ENCODE assay signal across 26 cellular contexts in the genomic region with DNA sequence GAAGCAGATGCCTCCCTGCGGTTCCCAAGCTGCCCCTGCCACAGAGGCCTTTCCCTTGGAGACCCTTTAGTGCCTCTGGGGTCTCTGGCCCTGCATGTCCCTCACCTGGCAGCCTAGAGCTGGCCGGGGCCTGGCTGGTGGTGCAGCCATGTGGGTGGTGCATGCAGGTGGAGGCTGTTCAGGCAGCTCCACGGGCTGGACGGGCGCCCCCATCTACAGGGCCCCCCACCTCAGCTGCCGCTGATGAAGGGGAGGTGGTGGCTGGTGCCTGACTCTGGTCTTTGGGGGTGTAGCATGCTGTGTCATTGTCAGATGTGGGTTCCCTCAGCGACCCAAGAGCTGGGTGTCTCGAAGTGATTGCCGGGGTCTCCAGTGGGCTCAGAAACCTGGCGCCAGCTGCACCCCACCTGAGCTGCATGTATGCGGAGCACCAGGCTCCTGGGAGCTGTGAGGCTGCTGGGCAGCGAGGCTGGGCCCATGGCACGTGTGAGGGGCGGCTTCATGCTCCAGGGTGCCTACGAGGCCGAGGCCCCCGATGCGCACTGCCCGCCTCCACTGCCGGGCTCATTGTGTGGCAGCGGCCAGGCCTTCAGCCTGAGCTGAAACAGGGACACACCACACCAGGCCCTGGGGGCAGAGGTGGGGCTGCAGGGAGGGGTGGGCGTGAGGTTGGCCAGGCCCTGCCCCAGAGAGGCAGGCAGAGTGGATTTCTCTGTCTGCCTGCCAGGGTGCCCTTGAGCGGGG. TPM values are rescaled to one million over a fixed set of nuclear protein-coding genes. Genes with fewer than 3 reads are reported as not detected.
DNase-seq lines count a peak whose midpoint lies in the region; ATAC-seq, FAIRE-seq and TF ChIP-seq lines count a peak whose summit lies in the region.
"Had no signal": no experiment of that assay in that cellular context is flagged by ENCODE, and none has a peak within 500 bp of the region (broad histone marks: within the 10 kb centered on the region; RNA-seq: fewer than 3 reads in every experiment).

No MANE protein-coding gene starts in this region.

- no peak for DNase-seq in K562 (ENCODE audit: extremely low read depth in 1 of 4, low spot score in 3 of 4)
- DNase-seq in islet precursor cell = peak; percentile 79
- DNase-seq in tibial nerve (ENCODE audit: low spot score in 2 of 2) = no peak
- no peak for DNase-seq in Peyer's patch
- no peak for DNase-seq in NCI-H345 (lab: John Stamatoyannopoulos, UW)
- no peak for DNase-seq in GDM1 (lab: John Stamatoyannopoulos, UW)
- DNase-seq in breast epithelium (ENCODE audit: low spot score in 2 of 2) = no peak
- DNase-seq: activated B cell treated with CpG ODN at 0.5 μM for 24 hours; activated CD4-positive, alpha-beta T cell treated with anti-CD3 and anti-CD28 coated beads, Interleukin-2, amount 50 U/mL, for 4 hours; activated naive CD4-positive, alpha-beta T cell treated with anti-CD3 and anti-CD28 coated beads, Interleukin-2, amount 50 U/mL, for 16 hours; CD4-positive, alpha-beta T cell; DMS 273 treated with DMSO at 0.1 percent for 48 hours; foreskin fibroblast; KG1; left lung; MM.1S; NCI-H2171 treated with DMSO at 0.1 percent for 48 hours; NCI-H526; posterior cingulate gyrus; stimulated activated naive CD8-positive, alpha-beta T cell treated with anti-CD3 and anti-CD28 coated beads, Interleukin-15, amount 100 ng/mL, for 72 hours; T-helper 9 cell; transverse colon had no signal

- peaks cover 5% of the 10 kb centered on the region for H3K9me1 ChIP-seq in K562 (ENCODE audit: control insufficient read depth, insufficient read depth, low read length)

- no TSS peak for BruUV-seq in K562 (replicated peaks; lab: Mats Ljungman, UMichigan)

- intact Hi-C loops in K562 (cut with micrococcal nuclease) (loop anchor here (2.0 kb wide), 1 partner anchor 35 kb away; no protein-coding TSS in a partner anchor), breast epithelium (cut with DNase I; ENCODE audit: low total_unique reads) (loop anchor here (2.0 kb wide), 1 partner anchor 65 kb away; no protein-coding TSS in a partner anchor)

- TF ChIP-seq RAD21 in Ishikawa (IDR thresholded peaks at IDR 0.05; ENCODE audit: low read depth) (no peak), K562 (CRISPR knock-in tag; conservative IDR thresholded peaks at IDR 0.05 in 1 of 2, IDR thresholded peaks at IDR 0.05 in 1 of 2) (no peak)

- H3K79me2 ChIP-seq in K562 (ENCODE audit: control insufficient read depth, insufficient read depth, low read length) = no peaks in the 10 kb centered on the region

- H3K27me3 ChIP-seq in K562 (ENCODE audit: control insufficient read depth in 2 of 2, insufficient read depth in 2 of 2, low read length in 2 of 2) (no peaks in the 10 kb centered on the region), tibial nerve (no peaks in the 10 kb centered on the region), Peyer's patch (no peaks in the 10 kb centered on the region), breast epithelium (no peaks in the 10 kb centered on the region)
- H3K27me3 ChIP-seq: cardiac muscle cell, left lung, transverse colon had no signal

- WGBS in K562 (ENCODE audit: insufficient coverage, low coverage, missing lambda C conversion rate) = 87% methylated on average over 15 of the region's 23 CpGs
- 68 to 80% methylated on average over 9 to 16 of the region's 23 CpGs for WGBS in tibial nerve, 2 donors

- H3K4me1 ChIP-seq in K562 (replicated peaks in 1 of 2; ENCODE audit: control insufficient read depth in 2 of 2, insufficient read depth in 2 of 2, low read length in 2 of 2) (peaks cover 47 to 87% of the 10 kb centered on the region in 2 experiments), tibial nerve (peaks cover 0 to 81% (median 49%) of the 10 kb centered on the region in 4 donors), Peyer's patch (peaks cover 0 to 34% (median 20%) of the 10 kb centered on the region in 4 donors), breast epithelium (peaks cover 10 to 15% of the 10 kb centered on the region in 2 donors)

- H3K4me3 ChIP-seq in K562 (no peak overlapping the region), tibial nerve (no peak overlapping the region), Peyer's patch (no peak overlapping the region), breast epithelium (no peak overlapping the region)
- H3K4me3 ChIP-seq: cardiac muscle cell, left lung, transverse colon had no signal

- no peak overlapping the region for H3K9ac ChIP-seq in K562 (ENCODE audit: insufficient read depth in 1 of 2, low read depth in 2 of 2, low read length in 2 of 2)

- TF ChIP-seq CTCF in K562 (IDR thresholded peaks at IDR 0.05 in 2 of 3, conservative IDR thresholded peaks at IDR 0.05 in 1 of 3; ENCODE audit: insufficient read depth in 2 of 3, low read depth in 1 of 3, low read length in 3 of 3) = no peak
- TF ChIP-seq CTCF in tibial nerve (IDR thresholded peaks at IDR 0.05) = no peak
- no peak for TF ChIP-seq CTCF in Peyer's patch (IDR thresholded peaks at IDR 0.05)
- no peak for TF ChIP-seq CTCF in breast epithelium (IDR thresholded peaks at IDR 0.05)

- peaks cover 45% of the 10 kb centered on the region; the same call in 2 of the 3 replicates for H3K36me3 ChIP-seq in K562 (ENCODE audit: control insufficient read depth, insufficient read depth, low read length)
- H3K36me3 ChIP-seq in tibial nerve = peaks cover 0 to 26% (median 4%) of the 10 kb centered on the region in 3 donors
- peaks cover 0 to 8% (median 0%) of the 10 kb centered on the region in 3 donors for H3K36me3 ChIP-seq in Peyer's patch
- no peaks in the 10 kb centered on the region for H3K36me3 ChIP-seq in breast epithelium
- H3K36me3 ChIP-seq: cardiac muscle cell, transverse colon had no signal

- H4K20me1 ChIP-seq in K562 (replicated peaks; ENCODE audit: control insufficient read depth, insufficient read depth, low read length) = 0 out of 2 replicates have a peak, but pooled peaks cover 7% of the 10 kb centered on the region

- no peak for ATAC-seq in K562
- ATAC-seq: natural killer cell treated with Interleukin-12 subunit alpha and Interleukin-12 subunit beta and Interleukin-15 and Interleukin-18, amount 100 ng/mL, for 72 hours; sciatic nerve; stimulated activated naive CD8-positive, alpha-beta T cell treated with anti-CD3 and anti-CD28 coated beads, Interleukin-15, amount 100 ng/mL, for 72 hours had no signal

- TF ChIP-seq POLR2A in K562 (conservative IDR thresholded peaks at IDR 0.05) = no peak
- no peak for TF ChIP-seq POLR2A in tibial nerve (IDR thresholded peaks at IDR 0.05)
- no peak for TF ChIP-seq POLR2A in Peyer's patch (IDR thresholded peaks at IDR 0.05)
- no peak for TF ChIP-seq POLR2A in breast epithelium (IDR thresholded peaks at IDR 0.05)

- H3K4me2 ChIP-seq in K562 (ENCODE audit: insufficient read depth, low read length) = no peak overlapping the region

- H3K27ac ChIP-seq in K562 (ENCODE audit: extremely low read depth, low read depth, low read length) (no peak overlapping the region), tibial nerve (peak overlapping the region; percentile 43 to 96 (median 86)), Peyer's patch (no peak overlapping the region), breast epithelium (no peak overlapping the region)
- H3K27ac ChIP-seq: cardiac muscle cell had no signal

- H3K9me3 ChIP-seq in K562 (replicated peaks; ENCODE audit: control insufficient read depth, insufficient read depth, low read depth, low read length) = no peaks in the 10 kb centered on the region
- H3K9me3 ChIP-seq in tibial nerve = no peaks in the 10 kb centered on the region
- H3K9me3 ChIP-seq in Peyer's patch = no peaks in the 10 kb centered on the region
- no peaks in the 10 kb centered on the region for H3K9me3 ChIP-seq in breast epithelium
- H3K9me3 ChIP-seq: left lung, transverse colon had no signal

- POLR2A ChIA-PET in K562 (lab: Yijun Ruan, JAX) = interaction anchor here (1.0 to 1.1 kb wide), 2 partner anchors 50 to 74 kb away, joined by 3 read pairs; no protein-coding TSS in a partner anchor

- TF ChIP-seq EP300 in Ishikawa (IDR thresholded peaks at IDR 0.05; ENCODE audit: borderline replicate concordance) (no peak), K562 (IDR thresholded peaks at IDR 0.05; ENCODE audit: low read length) (no peak), tibial nerve (IDR thresholded peaks at IDR 0.05) (peak in 1 of 2 donors; percentile 30)

- no peak for FAIRE-seq in K562 (lab: Jason Lieb, UNC)

- in situ Hi-C loops in K562 (cut with MboI) = no loop called here

- CTCF ChIA-PET in K562 (lab: Yijun Ruan, JAX; ENCODE audit: low intra/inter-chr PET ratio) = no interaction called here

- no peak overlapping the region for H2AFZ ChIP-seq in K562 (ENCODE audit: low read depth, low read length)

TF ChIP-seq in Ishikawa, 13 proteins besides CTCF, POLR2A, EP300 and RAD21:
- TF ChIP-seq NFIC (IDR thresholded peaks at IDR 0.05) (no peak), ZBTB7A (IDR thresholded peaks at IDR 0.05; ENCODE audit: low read depth) (peak; percentile 49; the same call in 1 of the 2 replicates)

TF ChIP-seq in K562, 482 proteins besides CTCF, POLR2A, EP300 and RAD21:
- TF ChIP-seq POLR2G (IDR thresholded peaks at IDR 0.05; ENCODE audit: low read depth, low read length) = peak; percentile 37; the same call in 1 of the 2 replicates
- TF ChIP-seq ZFX (CRISPR knock-in tag; IDR thresholded peaks at IDR 0.05) = no peak

RNA-seq across cellular contexts. Expression of a gene that starts 57.0 kb away (rescaled TPM):
- 69.8 and 141 TPM in 2 replicates for total RNA-seq in K562 (2011; cell fraction: chromatin; rRNA removed; ENCODE audit: low replicate concordance)
- total RNA-seq in K562 (2011; cell fraction: nucleolus; rRNA removed) = 54.5 and 61.0 TPM in 2 replicates
- 40.5 and 42.0 TPM in 2 replicates for total RNA-seq in K562 (2011; cell fraction: nucleoplasm; rRNA removed)
- total RNA-seq in K562 (2014; rRNA removed) (26.7 and 31.9 TPM in 2 replicates), K562 (2014; rRNA removed; fragmentation: Illumina TruSeq; extraction: Trizol) (14.2 and 17.7 TPM in 2 replicates), K562 (2015; rRNA removed; fragmentation: Illumina TruSeq; extraction: Trizol) (18.4 and 21.2 TPM in 2 replicates), K562 (2021) (44.7 and 51.6 TPM in 2 replicates), tibial nerve (10 to 100 TPM; 49.5 to 81.2 (median 66.9) TPM), Peyer's patch (10 to 100 TPM; 10.2 to 61.9 (median 17.6) TPM), breast epithelium (10 to 100 TPM; 21.0 to 47.0 (median 37.6) TPM)
- polyA plus RNA-seq in K562 (2011; rRNA removed) (9.8 and 13.6 TPM in 2 replicates), K562 (2014; fragmentation: Illumina TruSeq; extraction: Trizol) (20.7 and 30.0 TPM in 2 replicates), K562 (2014; fragmentation: Nextera tagmentation; extraction: Ambion mirVana) (1 to 10 TPM; 2.3 to 2.4 TPM), K562 (2014; rRNA removed) (17.3 and 23.2 TPM in 2 replicates)
- 9.8 and 28.7 TPM in 2 replicates for polyA plus RNA-seq in K562 (2011; cell fraction: cytosol; rRNA removed)
- 37.7 and 77.3 TPM in 2 replicates for polyA plus RNA-seq in K562 (2011; cell fraction: nucleus; rRNA removed)
- 37.1 and 42.6 TPM in 2 replicates for polyA plus RNA-seq in K562 (2012)
- 11.9 and 13.6 TPM in 2 replicates for polyA minus RNA-seq in K562 (2011; rRNA and poly(A)+ RNA removed)
- 22.8 and 24.8 TPM in 2 replicates for polyA minus RNA-seq in K562 (2011; cell fraction: cytosol; rRNA and poly(A)+ RNA removed)
- polyA minus RNA-seq in K562 (2011; cell fraction: nucleus; rRNA and poly(A)+ RNA removed) = 38.3 and 38.6 TPM in 2 replicates

Comparison
In these comparisons a context has a peak if more than half of its experiments do, and no peak if none do; other contexts are left out.
1. H3K27ac ChIP-seq: peak in tibial nerve (4 of 4); none in K562 (single experiment), Peyer's patch (0 of 4) and breast epithelium (0 of 2).